In genomic region chr11:9613830-9614762, GRCh38 we compare ENCODE assay signal across 1 cellular context.
TF ChIP-seq lines count a peak whose summit lies in the region.

No MANE protein-coding gene starts in this region.

TF ChIP-seq in K562, 482 proteins besides CTCF, POLR2A, EP300 and RAD21 (continued from another document and continues in another):
- TF ChIP-seq NR2C1 (IDR thresholded peaks at IDR 0.05): no peak
- no peak for TF ChIP-seq NR2C1 (tag; IDR thresholded peaks at IDR 0.05)
- no peak for TF ChIP-seq ZBTB5 (IDR thresholded peaks at IDR 0.05)
- no peak for TF ChIP-seq HMG20B (CRISPR knock-in tag; IDR thresholded peaks at IDR 0.05)
- peak in 1 of 2 experiments; percentile 33; a peak in 1 of 4 replicates for TF ChIP-seq TBL1XR1 (IDR thresholded peaks at IDR 0.05; ENCODE audit: low read length in 2 of 2)
- no peak for TF ChIP-seq ELK1 (CRISPR knock-in tag; IDR thresholded peaks at IDR 0.05)
- no peak for TF ChIP-seq DACH1 (IDR thresholded peaks at IDR 0.05; ENCODE audit: partially characterized antibody)
- TF ChIP-seq PPARD (CRISPR knock-in tag; IDR thresholded peaks at IDR 0.05): no peak
- TF ChIP-seq ZNF717 (CRISPR knock-in tag; IDR thresholded peaks at IDR 0.05): no peak
- 0 out of 2 replicates have a peak, but pooled peaks have one; percentile 8 for TF ChIP-seq HBP1 (CRISPR knock-in tag; IDR thresholded peaks at IDR 0.05)
- no peak for TF ChIP-seq HLTF (IDR thresholded peaks at IDR 0.05)
- no peak for TF ChIP-seq MCM5 (IDR thresholded peaks at IDR 0.05; ENCODE audit: low read depth)
- TF ChIP-seq EGR1 (conservative IDR thresholded peaks at IDR 0.05): peak; percentile 95
- TF ChIP-seq ZBTB2 (IDR thresholded peaks at IDR 0.05): no peak; the same call in 1 of the 2 replicates
- TF ChIP-seq CREB5 (CRISPR knock-in tag; IDR thresholded peaks at IDR 0.05): no peak
- TF ChIP-seq ZNF23 (CRISPR knock-in tag; IDR thresholded peaks at IDR 0.05): no peak
- TF ChIP-seq ZFP1 (CRISPR knock-in tag; IDR thresholded peaks at IDR 0.05): no peak
- no peak for TF ChIP-seq GTF2F1 (IDR thresholded peaks at IDR 0.05; ENCODE audit: low read depth, low read length)
- peak; percentile 69; the same call in 1 of the 2 replicates for TF ChIP-seq SP1 (CRISPR knock-in tag; IDR thresholded peaks at IDR 0.05)
- peak; percentile 67; the same call in 1 of the 2 replicates for TF ChIP-seq ZNF589 (CRISPR knock-in tag; IDR thresholded peaks at IDR 0.05; ENCODE audit: low read depth)
- no peak for TF ChIP-seq ARID3B (CRISPR knock-in tag; IDR thresholded peaks at IDR 0.05; ENCODE audit: borderline replicate concordance)
- TF ChIP-seq PRPF4 (IDR thresholded peaks at IDR 0.05; ENCODE audit: insufficient read depth, low read depth, low read length, poor library complexity, severe bottlenecking): no peak
- no peak for TF ChIP-seq SPI1 (IDR thresholded peaks at IDR 0.05; ENCODE audit: borderline replicate concordance, low read depth, low read length)
- peak; percentile 79; the same call in 1 of the 2 replicates for TF ChIP-seq ZNF395 (CRISPR knock-in tag; IDR thresholded peaks at IDR 0.05)
- peak; percentile 97 for TF ChIP-seq ELF1 (tag; IDR thresholded peaks at IDR 0.05)
- no peak for TF ChIP-seq TEAD2 (tag; IDR thresholded peaks at IDR 0.05)
- no peak for TF ChIP-seq ASH1L (IDR thresholded peaks at IDR 0.05; ENCODE audit: borderline replicate concordance, low read depth, partially characterized antibody)
- no peak; the same call in 1 of the 2 replicates for TF ChIP-seq NR1H2 (CRISPR knock-in tag; IDR thresholded peaks at IDR 0.05)
- peak; percentile 25; the same call in 1 of the 2 replicates for TF ChIP-seq RREB1 (CRISPR knock-in tag; IDR thresholded peaks at IDR 0.05)
- peak; percentile 43; the same call in 1 of the 2 replicates for TF ChIP-seq FOXP1 (CRISPR knock-in tag; IDR thresholded peaks at IDR 0.05)
- TF ChIP-seq ZBTB1 (CRISPR knock-in tag; IDR thresholded peaks at IDR 0.05; ENCODE audit: borderline replicate concordance, low read depth): no peak
- no peak; the same call in 1 of the 2 replicates for TF ChIP-seq CHD2 (IDR thresholded peaks at IDR 0.05; ENCODE audit: low read depth, low read length)
- TF ChIP-seq RBM15 (IDR thresholded peaks at IDR 0.05; ENCODE audit: insufficient read depth, low read length): no peak
- TF ChIP-seq KLF16 (IDR thresholded peaks at IDR 0.05): no peak
- TF ChIP-seq ZFX (CRISPR knock-in tag; IDR thresholded peaks at IDR 0.05): peak; percentile 55
- TF ChIP-seq RERE (CRISPR knock-in tag; IDR thresholded peaks at IDR 0.05; ENCODE audit: borderline replicate concordance): no peak
